1 cellular context compared by ENCODE assay signal in genomic region chr14:69428289-69428998, GRCh38.
TF ChIP-seq lines count a peak whose summit lies in the region.

No MANE protein-coding gene starts in this region.

TF ChIP-seq in GM12878, 131 proteins besides CTCF, POLR2A, EP300 and RAD21 (continued from another document and continues in another):
- TF ChIP-seq SREBF1 (IDR thresholded peaks at IDR 0.05; ENCODE audit: low read length) (no peak), LARP7 (IDR thresholded peaks at IDR 0.05) (no peak), KDM1A (IDR thresholded peaks at IDR 0.05; ENCODE audit: borderline replicate concordance) (no peak), HDGF (IDR thresholded peaks at IDR 0.05) (no peak), ZNF384 (IDR thresholded peaks at IDR 0.05; ENCODE audit: borderline replicate concordance, low read depth, low read length) (no peak), PRDM15 (CRISPR knock-in tag; IDR thresholded peaks at IDR 0.05) (no peak), HDAC2 (IDR thresholded peaks at IDR 0.05) (no peak), PML (IDR thresholded peaks at IDR 0.05; ENCODE audit: low read length) (no peak), HCFC1 (IDR thresholded peaks at IDR 0.05; ENCODE audit: low read length) (no peak), FOXM1 (IDR thresholded peaks at IDR 0.05; ENCODE audit: low read depth, low read length) (no peak; the same call in 1 of the 2 replicates), ZNF592 (IDR thresholded peaks at IDR 0.05) (no peak), KLF5 (IDR thresholded peaks at IDR 0.05; ENCODE audit: partially characterized antibody) (no peak), CHD2 (IDR thresholded peaks at IDR 0.05; ENCODE audit: borderline replicate concordance, low read depth, low read length) (no peak), TCF3 (IDR thresholded peaks at IDR 0.05; ENCODE audit: borderline replicate concordance, insufficient read depth, low read depth, low read length) (no peak), DPF2 (IDR thresholded peaks at IDR 0.05) (peak; percentile 94), CREM (IDR thresholded peaks at IDR 0.05; ENCODE audit: low read depth) (peak; percentile 46; the same call in 1 of the 2 replicates), MTA2 (IDR thresholded peaks at IDR 0.05; ENCODE audit: low read depth) (peak; percentile 68; the same call in 1 of the 2 replicates), SUZ12 (IDR thresholded peaks at IDR 0.05; ENCODE audit: unreplicated experiment) (no peak), NFXL1 (IDR thresholded peaks at IDR 0.05; ENCODE audit: borderline replicate concordance) (no peak), TCF12 (IDR thresholded peaks at IDR 0.05; ENCODE audit: low read depth, low read length) (no peak), TBL1XR1 (IDR thresholded peaks at IDR 0.05; ENCODE audit: low read depth, low read length) (peak; percentile 61; the same call in 1 of the 2 replicates), MAX (IDR thresholded peaks at IDR 0.05; ENCODE audit: low read depth, low read length) (no peak), MYC (IDR thresholded peaks at IDR 0.05; ENCODE audit: insufficient read depth, insufficient read length, insufficient replicate concordance, low read length, severe bottlenecking) (no peak), SREBF2 (IDR thresholded peaks at IDR 0.05; ENCODE audit: low read length) (no peak), SMC3 (IDR thresholded peaks at IDR 0.05; ENCODE audit: borderline replicate concordance, low read length) (no peak), MXI1 (IDR thresholded peaks at IDR 0.05; ENCODE audit: low read depth, low read length) (no peak), BHLHE40 (IDR thresholded peaks at IDR 0.05; ENCODE audit: borderline replicate concordance in 1 of 2, low read depth in 2 of 2, low read length in 1 of 2) (peak in 1 of 2 experiments; percentile 24; a peak in 1 of 4 replicates), NR2F1 (conservative IDR thresholded peaks at IDR 0.05) (peak; percentile 97), PKNOX1 (IDR thresholded peaks at IDR 0.05) (no peak), GABPA (IDR thresholded peaks at IDR 0.05; ENCODE audit: low read depth) (no peak), RAD51 (IDR thresholded peaks at IDR 0.05) (no peak), REST (IDR thresholded peaks at IDR 0.05; ENCODE audit: low read depth, low read length) (no peak), PAX5 (IDR thresholded peaks at IDR 0.05; ENCODE audit: borderline replicate concordance, low read depth, low read length) (peak; percentile 45; the same call in 1 of the 2 replicates), NRF1 (conservative IDR thresholded peaks at IDR 0.05; ENCODE audit: low read depth, low read length) (no peak), SKIL (IDR thresholded peaks at IDR 0.05; ENCODE audit: low read depth, poor library complexity, severe bottlenecking) (peak; percentile 83), NR2C1 (IDR thresholded peaks at IDR 0.05) (peak; percentile 84), IRF4 (IDR thresholded peaks at IDR 0.05; ENCODE audit: low read depth, low read length) (peak; percentile 73), CREB1 (IDR thresholded peaks at IDR 0.05; ENCODE audit: low read depth) (no peak), SMAD5 (IDR thresholded peaks at IDR 0.05; ENCODE audit: low read depth) (no peak), BACH1 (IDR thresholded peaks at IDR 0.05; ENCODE audit: borderline replicate concordance) (no peak), KAT2A (conservative IDR thresholded peaks at IDR 0.05; ENCODE audit: control insufficient read depth, low read depth, low read length) (no peak), RFX5 (IDR thresholded peaks at IDR 0.05; ENCODE audit: low read depth, low read length) (no peak), SMAD1 (IDR thresholded peaks at IDR 0.05; ENCODE audit: low read depth, partially characterized antibody) (no peak), CBX5 (IDR thresholded peaks at IDR 0.05; ENCODE audit: low read depth) (no peak), ZNF622 (IDR thresholded peaks at IDR 0.05) (no peak), NR2C2 (IDR thresholded peaks at IDR 0.05; ENCODE audit: borderline replicate concordance, control insufficient read depth, insufficient read length, low read depth) (no peak), FOXK2 (IDR thresholded peaks at IDR 0.05) (no peak), SP1 (IDR thresholded peaks at IDR 0.05; ENCODE audit: low read depth, low read length) (no peak), ZNF24 (IDR thresholded peaks at IDR 0.05) (no peak), ATF3 (IDR thresholded peaks at IDR 0.05; ENCODE audit: borderline replicate concordance, extremely low read depth, low read depth, low read length) (no peak), CHD4 (IDR thresholded peaks at IDR 0.05) (no peak), SUPT20H (IDR thresholded peaks at IDR 0.05; ENCODE audit: borderline replicate concordance, control insufficient read depth, low read depth, low read length) (no peak), ZNF207 (IDR thresholded peaks at IDR 0.05; ENCODE audit: borderline replicate concordance) (no peak), STAT3 (IDR thresholded peaks at IDR 0.05; ENCODE audit: low read depth, low read length) (0 out of 2 replicates have a peak, but pooled peaks have one; percentile 35), POLR2AphosphoS5 (IDR thresholded peaks at IDR 0.05; ENCODE audit: low read length) (no peak), CBX3 (IDR thresholded peaks at IDR 0.05; ENCODE audit: borderline replicate concordance, low read depth) (no peak), ZNF217 (IDR thresholded peaks at IDR 0.05) (no peak; the same call in 1 of the 2 replicates), FOS (IDR thresholded peaks at IDR 0.05; ENCODE audit: borderline replicate concordance, extremely low read depth, insufficient read length) (no peak)
